ENCODE assay signal across 8 cellular contexts in the genomic region with DNA sequence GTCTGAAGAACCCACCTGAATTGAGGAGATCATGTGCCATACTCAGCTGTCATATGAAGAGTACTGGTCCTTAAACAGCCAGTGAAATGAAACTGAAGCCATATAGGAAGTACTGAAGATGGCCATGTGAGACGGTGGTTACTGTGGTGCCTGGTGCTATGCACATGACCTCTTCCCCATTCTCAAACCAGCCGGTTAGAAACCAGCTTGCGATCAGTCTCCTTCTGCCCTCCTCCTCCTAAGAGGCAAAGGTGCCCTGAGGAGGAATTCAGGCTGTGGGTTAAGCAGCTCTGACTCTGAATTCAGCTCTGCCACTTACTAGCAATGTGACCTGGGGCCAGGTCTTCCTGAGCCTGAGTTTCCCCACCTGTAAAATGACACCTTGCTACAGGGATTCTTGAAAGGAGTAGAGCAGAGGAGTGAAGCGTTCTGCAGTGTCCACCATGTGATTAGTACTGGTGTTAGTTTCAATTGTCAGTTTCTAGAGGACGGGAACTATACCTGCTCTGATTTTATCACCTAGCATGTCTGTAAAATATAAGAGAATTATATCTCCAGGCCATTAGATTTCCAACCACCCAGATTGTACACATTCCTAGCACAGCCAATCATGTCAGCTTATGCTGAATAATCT. TPM values are rescaled to one million over a fixed set of nuclear protein-coding genes. Genes with fewer than 3 reads are reported as not detected.
DNase-seq lines count a peak whose midpoint lies in the region; ATAC-seq, FAIRE-seq and TF ChIP-seq lines count a peak whose summit lies in the region.

No MANE protein-coding gene starts in this region.

- H3K27ac ChIP-seq in H1 (ENCODE audit: low read depth, low read length): no peak overlapping the region
- no peak overlapping the region for H3K27ac ChIP-seq in smooth muscle cell (ENCODE audit: low read depth)
- no peak overlapping the region for H3K27ac ChIP-seq in SJCRH30

- no peak overlapping the region for H2BK20ac ChIP-seq in H1 (ENCODE audit: low read length)

- no peak overlapping the region for H4K5ac ChIP-seq in H1 (ENCODE audit: insufficient read length, low read depth, low read length)

- no peak overlapping the region; the same call in 1 of the 2 replicates for H3K18ac ChIP-seq in H1 (ENCODE audit: extremely low read depth, low read length)

- POLR2A ChIA-PET in H1 (lab: Charles Lee; ENCODE audit: partially characterized antibody): interaction anchor here (0.6 to 2.0 kb wide), 4 partner anchors 10 to 49 kb away, joined by 3 to 8 read pairs (median 5); no protein-coding TSS in a partner anchor

- no peak overlapping the region for H3K4me3 ChIP-seq in GM12864 (ENCODE audit: low read depth, low read length)
- H3K4me3 ChIP-seq in H1 (ENCODE audit: extremely low read depth in 1 of 4, insufficient read depth in 2 of 4, low read depth in 3 of 4, low read length in 4 of 4): no peak overlapping the region
- H3K4me3 ChIP-seq in smooth muscle cell: no peak overlapping the region
- no peak overlapping the region for H3K4me3 ChIP-seq in SJCRH30

- no peak overlapping the region for H3K23ac ChIP-seq in H1 (ENCODE audit: insufficient read length)

- 85% methylated on average over 5 of the region's 5 CpGs; no CpG with 5 or more reads in 1 of the 2 experiments for WGBS in H1 (ENCODE audit: extremely low coverage in 1 of 2, insufficient coverage in 1 of 2, insufficient read length in 1 of 2, insufficient replicate concordance in 2 of 2, low coverage in 1 of 2, low lambda C conversion rate in 2 of 2, missing lambda C conversion rate in 1 of 2), 2 experiments
- WGBS in smooth muscle cell (ENCODE audit: low lambda C conversion rate): 81% methylated on average over 5 of the region's 5 CpGs

- H3K4me2 ChIP-seq in H1 (ENCODE audit: insufficient read depth in 1 of 2, low read depth in 2 of 2, low read length in 2 of 2): no peak overlapping the region
- H3K4me2 ChIP-seq in smooth muscle cell: no peak overlapping the region

- H3K9ac ChIP-seq in H1 (replicated peaks in 1 of 4; ENCODE audit: extremely low read depth in 1 of 4, low read depth in 3 of 4, low read length in 3 of 4) (0 out of 7 replicates have a peak overlapping the region, but pooled peaks of 1 of the 4 experiments have one; percentile 10), smooth muscle cell (ENCODE audit: low read depth) (no peak overlapping the region)

- CTCF ChIA-PET in H1 (lab: Charles Lee; ENCODE audit: partially characterized antibody): interaction anchor here (1.0 to 2.4 kb wide), 5 partner anchors 12 to 154 kb away, joined by 4 to 11 read pairs (median 5); no protein-coding TSS in a partner anchor

- TF ChIP-seq POLR2A in H1 (IDR thresholded peaks at IDR 0.05; ENCODE audit: control extremely low read depth in 1 of 2, low read depth in 2 of 2, low read length in 2 of 2): no peak

- no peaks in the 10 kb centered on the region for H3F3A ChIP-seq in smooth muscle cell (ENCODE audit: low read depth)

- peaks cover 0 to 5% (median 2%) of the 10 kb centered on the region in 4 experiments; a peak in 3 of 8 replicates for H3K36me3 ChIP-seq in H1 (ENCODE audit: control insufficient read depth in 2 of 4, insufficient read depth in 4 of 4, low read length in 3 of 4)
- no peaks in the 10 kb centered on the region for H3K36me3 ChIP-seq in smooth muscle cell (ENCODE audit: low read depth)
- no peaks in the 10 kb centered on the region for H3K36me3 ChIP-seq in SJCRH30

- TF ChIP-seq EP300 in H1 (IDR thresholded peaks at IDR 0.05; ENCODE audit: borderline replicate concordance in 1 of 2, low read depth in 2 of 2, low read length in 2 of 2): no peak

- TF ChIP-seq RAD21 in H1 (IDR thresholded peaks at IDR 0.05 in 1 of 2, conservative IDR thresholded peaks at IDR 0.05 in 1 of 2; ENCODE audit: low read depth in 2 of 2, low read length in 2 of 2): no peak

- TF ChIP-seq CTCF in GM12864 (IDR thresholded peaks at IDR 0.05; ENCODE audit: low read depth, low read length, missing control alignments) (no peak), H1 (IDR thresholded peaks at IDR 0.05; ENCODE audit: control extremely low read depth in 1 of 3, insufficient read depth in 1 of 3, low read depth in 1 of 3, low read length in 3 of 3) (no peak), smooth muscle cell (IDR thresholded peaks at IDR 0.05; ENCODE audit: borderline replicate concordance, insufficient read depth, poor library complexity, severe bottlenecking) (no peak)

- no peak overlapping the region for H2AK5ac ChIP-seq in H1 (ENCODE audit: low read depth, low read length)

- H3K4me1 ChIP-seq in H1 (replicated peaks in 1 of 4; ENCODE audit: control insufficient read depth in 3 of 4, insufficient read depth in 4 of 4, low read length in 3 of 4) (peaks cover 0 to 4% (median 2%) of the 10 kb centered on the region in 4 experiments; a peak in 5 of 7 replicates), smooth muscle cell (ENCODE audit: low read depth) (peaks cover 15% of the 10 kb centered on the region), SJCRH30 (0 out of 2 replicates have a peak, but pooled peaks cover 2% of the 10 kb centered on the region)

- H2BK15ac ChIP-seq in H1 (ENCODE audit: low read length): no peak overlapping the region

- DNase-seq in GM12864 (ENCODE audit: low read depth) (peak; percentile 29), H1 (ENCODE audit: low read depth in 1 of 2, low spot score in 2 of 2) (no peak), smooth muscle cell (lab: John Stamatoyannopoulos, UW; ENCODE audit: unreplicated experiment) (no peak), NCI-H526 (lab: John Stamatoyannopoulos, UW) (no peak), SJCRH30 (no peak), HPDE6-E6E7 (ENCODE audit: extremely low spot score) (no peak)

- H3K9me3 ChIP-seq in H1 (ENCODE audit: insufficient read depth in 2 of 2, low read depth in 1 of 2, low read length in 1 of 2) (no peaks in the 10 kb centered on the region), smooth muscle cell (replicated peaks; ENCODE audit: low read depth) (no peaks in the 10 kb centered on the region), SJCRH30 (replicated peaks) (no peaks in the 10 kb centered on the region)

- no peak overlapping the region for H4K91ac ChIP-seq in H1 (replicated peaks; ENCODE audit: insufficient read length, low read length)

- H3K56ac ChIP-seq in H1 (replicated peaks; ENCODE audit: insufficient read length, low read depth, low read length): no peak overlapping the region

- no peak for FAIRE-seq in H1 (lab: Jason Lieb, UNC)

- peaks cover 3% of the 10 kb centered on the region; the same call in 1 of the 2 replicates for H3K23me2 ChIP-seq in H1 (ENCODE audit: low read depth, low read length)

- no peaks in the 10 kb centered on the region for H3K79me2 ChIP-seq in H1 (ENCODE audit: control insufficient read depth in 1 of 2, insufficient read depth in 2 of 2, low read length in 2 of 2)
- H3K79me2 ChIP-seq in smooth muscle cell (ENCODE audit: low read depth): no peaks in the 10 kb centered on the region

- ATAC-seq in GM21381 (IDR thresholded peaks at IDR 0.05; ENCODE audit: unreplicated experiment) (peak; percentile 91), HG03520 (IDR thresholded peaks at IDR 0.05; ENCODE audit: unreplicated experiment) (peak; percentile 91)

- no peaks in the 10 kb centered on the region; the same call in 1 of the 2 replicates for H3K79me1 ChIP-seq in H1 (ENCODE audit: low read depth, low read length)

- 0 out of 2 replicates have a peak overlapping the region, but pooled peaks have one; percentile 42 for H2BK5ac ChIP-seq in H1 (ENCODE audit: low read depth, low read length)

- H2BK12ac ChIP-seq in H1 (ENCODE audit: low read depth, low read length): no peak overlapping the region

- no peak overlapping the region for H3K14ac ChIP-seq in H1 (ENCODE audit: insufficient read length)

- H2AFZ ChIP-seq in H1 (ENCODE audit: low read length) (no peak overlapping the region), smooth muscle cell (ENCODE audit: low read depth) (no peak overlapping the region)

- H4K20me1 ChIP-seq in H1 (replicated peaks in 1 of 2; ENCODE audit: control insufficient read depth in 1 of 2, insufficient read depth in 2 of 2, low read length in 2 of 2) (no peaks in the 10 kb centered on the region), smooth muscle cell (ENCODE audit: low read depth) (no peaks in the 10 kb centered on the region)

- no peaks in the 10 kb centered on the region for H3K27me3 ChIP-seq in H1 (replicated peaks in 1 of 4; ENCODE audit: control insufficient read depth in 3 of 4, extremely low read depth in 1 of 4, insufficient read depth in 3 of 4, low read length in 3 of 4)
- no peaks in the 10 kb centered on the region for H3K27me3 ChIP-seq in smooth muscle cell (ENCODE audit: low read depth)
- H3K27me3 ChIP-seq in SJCRH30: no peaks in the 10 kb centered on the region

- H2BK120ac ChIP-seq in H1 (replicated peaks; ENCODE audit: low read depth, low read length): no peak overlapping the region

- H4K8ac ChIP-seq in H1 (ENCODE audit: extremely low read depth, insufficient read depth, low read length): no peak overlapping the region

- H3K4ac ChIP-seq in H1 (replicated peaks; ENCODE audit: insufficient read length, low read depth, low read length): no peak overlapping the region

TF ChIP-seq in H1, 55 proteins besides CTCF, POLR2A, EP300 and RAD21 (continues in another document):
- TF ChIP-seq CREB1 (IDR thresholded peaks at IDR 0.05): no peak

RNA-seq across cellular contexts. Expression of gene FECH, which starts 5.1 kb away (rescaled TPM):
- total RNA-seq in H1 (2021; fragmentation: NEBNext Ultra II Directional; extraction: Animal tissue kit (Norgen Biotek cat#: 25700)): 20.4 and 26.6 TPM in 2 replicates
- polyA plus RNA-seq in H1 (2011; rRNA removed) (12.3 and 13.1 TPM in 2 replicates), smooth muscle cell (18.1 and 27.1 TPM in 2 replicates)
- polyA plus RNA-seq in H1 (2011; cell fraction: cytosol; rRNA removed): 14.7 TPM
- polyA plus RNA-seq in H1 (2011; cell fraction: nucleus; rRNA removed): 17.4 TPM
- polyA plus RNA-seq in H1 (2012, experiment 1 of 2): 16.0 to 21.6 TPM (median 19.7 TPM) in 4 replicates
- polyA plus RNA-seq in H1 (2012, experiment 2 of 2): 6.1 TPM
- polyA plus RNA-seq in H1 (2013, experiment 1 of 2): 27.0 TPM
- polyA plus RNA-seq in H1 (2013, experiment 2 of 2): 27.9 TPM
- 17.0 and 29.3 TPM in 2 replicates for polyA minus RNA-seq in H1 (2011; rRNA and poly(A)+ RNA removed)
- polyA minus RNA-seq in H1 (2011; cell fraction: cytosol; rRNA and poly(A)+ RNA removed): 15.6 TPM
- 17.5 TPM for polyA minus RNA-seq in H1 (2011; cell fraction: nucleus; rRNA and poly(A)+ RNA removed)
- 44.3 and 52.5 TPM in 2 replicates for total RNA-seq in smooth muscle cell
- 11.8 and 12.6 TPM in 2 replicates for total RNA-seq in SJCRH30 (2014; rRNA removed; shearing (Covaris generic))

RNA-seq across cellular contexts. Expression of gene NARS1, which starts 40.2 kb away (rescaled TPM):
- 169 and 171 TPM in 2 replicates for total RNA-seq in H1 (2021; fragmentation: NEBNext Ultra II Directional; extraction: Animal tissue kit (Norgen Biotek cat#: 25700))
- 91.2 and 104 TPM in 2 replicates for polyA plus RNA-seq in H1 (2011; rRNA removed)
- 151 TPM for polyA plus RNA-seq in H1 (2011; cell fraction: cytosol; rRNA removed)
- polyA plus RNA-seq in H1 (2011; cell fraction: nucleus; rRNA removed): 69.7 TPM
- 134 to 218 TPM (median 147 TPM) in 4 replicates for polyA plus RNA-seq in H1 (2012, experiment 1 of 2)
- 11.3 TPM for polyA plus RNA-seq in H1 (2012, experiment 2 of 2)
- polyA plus RNA-seq in H1 (2013, experiment 1 of 2): 122 TPM
- polyA plus RNA-seq in H1 (2013, experiment 2 of 2): 117 TPM
- 153 and 165 TPM in 2 replicates for polyA minus RNA-seq in H1 (2011; rRNA and poly(A)+ RNA removed)
- polyA minus RNA-seq in H1 (2011; cell fraction: cytosol; rRNA and poly(A)+ RNA removed): 148 TPM
- 96.9 TPM for polyA minus RNA-seq in H1 (2011; cell fraction: nucleus; rRNA and poly(A)+ RNA removed)
- total RNA-seq in smooth muscle cell: 92.8 and 107 TPM in 2 replicates
- polyA plus RNA-seq in smooth muscle cell: 71.4 and 83.6 TPM in 2 replicates
- 83.8 and 90.8 TPM in 2 replicates for total RNA-seq in SJCRH30 (2014; rRNA removed; shearing (Covaris generic))
